Comparison of ENCODE assay signal across 9 cellular contexts in genomic region chr5:80780024-80780423, GRCh38.
"Had no signal": no experiment of that assay in that cellular context is flagged by ENCODE, and none has a peak within 500 bp of the region (broad histone marks: within the 10 kb centered on the region; RNA-seq: fewer than 3 reads in every experiment).

No MANE protein-coding gene starts in this region.

- ATAC-seq: GM23338, K562 had no signal

- H2AFZ ChIP-seq: GM23338 had no signal

- DNase-seq: H9, HCEC 1CT, IMR-90, KG1 had no signal

- FAIRE-seq: H1, H54, K562 had no signal

- H3K27ac ChIP-seq: HL-60 had no signal

- H3K4me2 ChIP-seq: GM23338 had no signal

- H3K4me3 ChIP-seq: GM23338, K562 had no signal
